9 cellular contexts compared by ENCODE assay signal in the genomic region with DNA sequence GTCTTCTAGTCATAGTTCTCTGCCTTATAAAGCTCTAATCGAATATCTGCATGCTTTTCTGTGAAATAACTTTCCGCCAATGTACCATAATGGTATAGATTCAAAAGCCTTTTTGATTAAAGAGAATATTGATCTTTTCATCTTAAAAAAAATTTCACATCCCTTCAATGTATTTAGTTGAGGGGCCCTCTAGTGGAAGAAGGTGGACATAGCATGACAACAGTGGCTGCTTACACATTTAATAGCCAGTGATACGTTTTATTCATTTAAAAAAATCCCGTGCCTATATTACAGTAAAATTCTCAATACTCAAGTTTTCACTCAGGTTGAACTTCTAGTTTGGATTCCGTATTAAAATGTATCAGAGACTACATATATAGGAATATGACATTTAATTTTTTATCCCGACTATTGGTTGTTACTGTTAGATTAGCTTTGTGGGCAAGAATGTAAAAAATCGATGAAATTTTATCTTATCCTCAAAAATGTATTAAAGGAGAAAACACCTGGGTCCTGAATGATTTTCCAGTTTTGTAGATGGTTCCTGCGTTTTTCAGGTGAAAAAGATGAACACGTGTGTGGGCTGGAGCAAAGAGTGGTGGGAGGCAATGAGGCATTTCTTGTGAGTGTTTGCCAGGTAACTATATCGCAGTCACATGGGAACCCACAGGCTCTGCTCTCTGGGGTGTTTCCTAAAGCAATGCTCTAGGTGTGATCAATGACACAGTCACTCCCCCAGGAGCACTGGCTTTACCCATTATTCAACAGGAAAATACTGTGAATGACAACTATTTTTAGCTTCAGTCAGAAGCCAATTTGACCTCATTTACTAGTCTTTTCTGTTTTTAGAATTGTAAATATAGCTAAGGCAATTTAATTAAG. TPM values are rescaled to one million over a fixed set of nuclear protein-coding genes. Genes with fewer than 3 reads are reported as not detected.
DNase-seq lines count a peak whose midpoint lies in the region; ATAC-seq and TF ChIP-seq lines count a peak whose summit lies in the region.
"Had no signal": no experiment of that assay in that cellular context is flagged by ENCODE, and none has a peak within 500 bp of the region (broad histone marks: within the 10 kb centered on the region; RNA-seq: fewer than 3 reads in every experiment).

No MANE protein-coding gene starts in this region.

- ATAC-seq in CD8-positive, alpha-beta T cell, result no peak
- ATAC-seq in GM18511 (IDR thresholded peaks at IDR 0.05; ENCODE audit: unreplicated experiment) (peak; percentile 80), HG03457 (IDR thresholded peaks at IDR 0.05; ENCODE audit: unreplicated experiment) (peak; percentile 65), gastrocnemius medialis (no peak)

- TF ChIP-seq CTCF in CD8-positive, alpha-beta T cell (IDR thresholded peaks at IDR 0.05), result peak; percentile 97
- TF ChIP-seq CTCF in fibroblast of the aortic adventitia (IDR thresholded peaks at IDR 0.05; ENCODE audit: insufficient read depth, low read length), result peak; percentile 76
- peak in 3 of 5 experiments; percentile 21 to 71 (median 60) for TF ChIP-seq CTCF in gastrocnemius medialis (IDR thresholded peaks at IDR 0.05 in 4 of 5, conservative IDR thresholded peaks at IDR 0.05 in 1 of 5)
- no peak for TF ChIP-seq CTCF in lower leg skin (IDR thresholded peaks at IDR 0.05)

- POLR2A ChIA-PET in CD8-positive, alpha-beta T cell (lab: Charles Lee), result no interaction called here

- no peaks in the 10 kb centered on the region for H3K9me3 ChIP-seq in CD8-positive, alpha-beta T cell (ENCODE audit: low read length)
- H3K9me3 ChIP-seq in gastrocnemius medialis, result no peaks in the 10 kb centered on the region

- no peak overlapping the region for H3K27ac Mint-ChIP-seq in CD8-positive, alpha-beta T cell

- in situ Hi-C loops in gastrocnemius medialis (cut with MboI; ENCODE audit: low sequenced_read_pairs in 4 of 4), result no loop called here

- no peak overlapping the region for H3K27ac ChIP-seq in CD8-positive, alpha-beta T cell (ENCODE audit: low read depth, low read length)
- no peak overlapping the region for H3K27ac ChIP-seq in gastrocnemius medialis

- CTCF ChIA-PET in CD8-positive, alpha-beta T cell (lab: Charles Lee), result no interaction called here

- peak in 1 of 7 experiments; percentile 9 for DNase-seq in CD8-positive, alpha-beta T cell
- DNase-seq in T1000 (lab: John Stamatoyannopoulos, UW), result peak; percentile 9
- peak; percentile 58 for DNase-seq in fibroblast of the aortic adventitia (ENCODE audit: low read depth)
- DNase-seq in gastrocnemius medialis, result no peak
- DNase-seq in NCI-H146 treated with DMSO at 0.1 percent for 48 hours (lab: John Stamatoyannopoulos, UW; ENCODE audit: unreplicated experiment), result no peak
- DNase-seq in lower leg skin (ENCODE audit: low spot score in 2 of 2), result no peak

- no peak overlapping the region for H3K4me3 ChIP-seq in CD8-positive, alpha-beta T cell (ENCODE audit: low read depth, low read length)
- H3K4me3 ChIP-seq in fibroblast of the aortic adventitia (ENCODE audit: low read depth, low read length), result no peak overlapping the region
- no peak overlapping the region for H3K4me3 ChIP-seq in gastrocnemius medialis
- H3K4me3 ChIP-seq in lower leg skin (ENCODE audit: low read depth, poor library complexity, severe bottlenecking), result no peak overlapping the region

- H3K27me3 ChIP-seq in CD8-positive, alpha-beta T cell (ENCODE audit: insufficient read depth, low read length), result no peaks in the 10 kb centered on the region
- H3K27me3 ChIP-seq in gastrocnemius medialis, result no peaks in the 10 kb centered on the region

- intact Hi-C loops in CD8-positive, alpha-beta T cell (cut with DNase I, micrococcal nuclease), result no loop called here
- intact Hi-C loops in gastrocnemius medialis (cut with DNase I; ENCODE audit: low total_unique reads), result no loop called here
- intact Hi-C loops in lower leg skin (cut with DNase I; ENCODE audit: low total_unique reads), result no loop called here

- H3K4me3 Mint-ChIP-seq in CD8-positive, alpha-beta T cell, result no peak overlapping the region

- no peak for TF ChIP-seq POLR2A in gastrocnemius medialis (IDR thresholded peaks at IDR 0.05)
- TF ChIP-seq POLR2A in lower leg skin (IDR thresholded peaks at IDR 0.05), result no peak

- 34% methylated on average over 10 of the region's 10 CpGs for WGBS in lower leg skin, 2 donors

- H3K36me3 Mint-ChIP-seq in CD8-positive, alpha-beta T cell, result no peaks in the 10 kb centered on the region

- no peaks in the 10 kb centered on the region for H3K4me1 Mint-ChIP-seq in CD8-positive, alpha-beta T cell (ENCODE audit: low read depth)

- H3K36me3 ChIP-seq in CD8-positive, alpha-beta T cell (ENCODE audit: insufficient read depth, low read length), result no peaks in the 10 kb centered on the region
- no peaks in the 10 kb centered on the region for H3K36me3 ChIP-seq in gastrocnemius medialis

- no peaks in the 10 kb centered on the region for H3K27me3 Mint-ChIP-seq in CD8-positive, alpha-beta T cell (ENCODE audit: low read depth)

- H3K4me1 ChIP-seq in CD8-positive, alpha-beta T cell (ENCODE audit: insufficient read depth, low read length), result no peaks in the 10 kb centered on the region
- no peaks in the 10 kb centered on the region for H3K4me1 ChIP-seq in gastrocnemius medialis

- no peaks in the 10 kb centered on the region for H3K9me3 Mint-ChIP-seq in CD8-positive, alpha-beta T cell

RNA-seq across cellular contexts. Expression of a gene that starts 24.1 kb away (rescaled TPM):
- total RNA-seq in CD8-positive, alpha-beta T cell, result not detected
- total RNA-seq in fibroblast of the aortic adventitia (ENCODE audit: low replicate concordance) (not detected in 2 replicates), gastrocnemius medialis (not detected), lower leg skin (under 1 TPM in 2 of 4 donors, not detected in 2; 0.23 to 0.32 TPM)
- total RNA-seq: T-helper 1 cell treated with Interleukin-12 subunit alpha and Interleukin-12 subunit beta and Interleukin-4 antibody, amounts not matched to agents 30 ng/mL and 1 ng/mL, for 36 hours had no signal

Comparison
In these comparisons a context has a peak if more than half of its experiments do, and no peak if none do; other contexts are left out.
1. ATAC-seq: peak in GM18511 (single experiment) and HG03457 (single experiment); none in CD8-positive, alpha-beta T cell (single experiment) and gastrocnemius medialis (0 of 2).
2. DNase-seq: peak in T1000 (single experiment) and fibroblast of the aortic adventitia (single experiment); none in gastrocnemius medialis (0 of 2), NCI-H146 treated with DMSO at 0.1 percent for 48 hours (single experiment) and lower leg skin (0 of 2).
3. CTCF ChIP-seq: peak in CD8-positive, alpha-beta T cell (single experiment), fibroblast of the aortic adventitia (single experiment) and gastrocnemius medialis (3 of 5); none in lower leg skin (0 of 3).